34 cellular contexts compared by ENCODE assay signal in the genomic region with DNA sequence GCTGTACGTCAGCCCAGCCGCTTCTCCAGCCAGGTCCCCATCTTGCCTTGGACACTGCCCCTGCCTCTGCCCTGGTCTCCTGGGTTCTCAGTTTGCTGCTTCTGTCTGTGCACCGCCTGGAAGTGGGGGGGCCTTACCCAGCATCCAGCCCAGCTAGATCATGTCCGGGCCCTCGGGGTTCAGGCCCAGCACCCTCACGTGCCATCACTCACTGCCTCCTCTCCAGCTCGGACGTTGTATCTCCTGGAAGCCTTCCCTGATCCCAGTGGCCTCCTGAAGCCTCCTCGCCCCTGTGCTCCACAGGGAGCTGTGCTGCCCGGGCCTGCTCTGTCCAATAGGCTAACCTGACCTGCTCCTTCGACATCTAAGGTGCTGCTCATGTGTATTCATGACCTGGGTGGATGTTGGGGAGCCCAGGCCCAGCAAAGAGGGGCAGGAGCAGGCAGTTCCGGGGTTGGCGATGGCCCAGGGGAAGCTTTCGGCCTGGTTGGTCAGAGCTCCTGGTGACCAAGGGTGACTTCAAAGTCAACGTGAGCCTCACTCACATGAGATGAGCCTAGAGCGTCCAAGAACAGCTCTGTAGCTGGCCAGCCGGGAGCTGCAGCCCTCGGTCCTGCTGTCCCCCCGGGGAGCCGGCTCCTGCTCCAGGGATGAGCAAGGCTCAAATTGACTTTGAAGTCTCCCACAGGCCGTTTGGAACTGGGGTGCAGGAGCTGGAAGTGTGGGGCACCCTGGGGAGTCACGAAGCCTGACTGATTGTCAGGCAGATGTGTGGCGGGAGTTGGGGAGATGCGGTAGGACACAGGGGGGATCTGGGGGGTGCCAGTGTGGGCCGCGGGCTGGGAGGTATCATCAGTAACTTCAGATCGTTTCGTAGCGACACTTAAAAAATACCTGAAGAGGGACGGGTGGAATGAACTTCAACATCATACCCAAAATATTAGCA. TPM values are rescaled to one million over a fixed set of nuclear protein-coding genes. Genes with fewer than 3 reads are reported as not detected.
DNase-seq lines count a peak whose midpoint lies in the region; ATAC-seq and TF ChIP-seq lines count a peak whose summit lies in the region.
"Had no signal": no experiment of that assay in that cellular context is flagged by ENCODE, and none has a peak within 500 bp of the region (broad histone marks: within the 10 kb centered on the region; RNA-seq: fewer than 3 reads in every experiment).

No MANE protein-coding gene starts in this region.

- H3K27me3 Mint-ChIP-seq in nephron progenitor cell (ENCODE audit: low read depth, poor library complexity): peaks cover 55% of the 10 kb centered on the region

- no peak for TF ChIP-seq EP300 in stomach (IDR thresholded peaks at IDR 0.05)

- peak; percentile 4 to 5 for DNase-seq in activated T-cell treated with anti-CD3 and anti-CD28 coated beads, Interleukin-2, amount 50 U/mL, for 48 hours
- DNase-seq in activated T-cell treated with anti-CD3 and anti-CD28 coated beads, Interleukin-2, amount 50 U/mL, for 1 hour: no peak
- DNase-seq in ecto neural progenitor cell (ENCODE audit: low spot score): peak; percentile 38
- peak in 2 of 3 donors; percentile 0 to 35 for DNase-seq in mucosa of descending colon
- peak; percentile 20 for DNase-seq in stomach
- no peak for DNase-seq in nephron progenitor cell
- no peak for DNase-seq in lower lobe of right lung
- DNase-seq: 8988T; activated CD4-positive, alpha-beta T cell treated with anti-CD3 and anti-CD28 coated beads for 36 hours; activated CD8-positive, alpha-beta T cell treated with anti-CD3 and anti-CD28 coated beads for 36 hours; activated effector memory CD4-positive, alpha-beta T cell treated with Interleukin-2 at 50 U/mL for 16 hours; activated naive CD8-positive, alpha-beta T cell treated with anti-CD3 and anti-CD28 coated beads, Interleukin-2, amount 10 ng/mL, durations not matched to agents 7 days and 5 days; Calu3; DMS79; effector memory CD4-positive, alpha-beta T cell; glutamatergic neuron; GM23248; KG1; MG63; NCI-H1105; NCI-H187; NCI-H82; SJCRH30; T1000 had no signal

- WGBS in stomach, 5 donors: 90 to 95% (median 92%) methylated on average over 24 to 30 of the region's 30 CpGs

- H3K4me3 ChIP-seq in mucosa of descending colon (no peak overlapping the region), stomach (no peak overlapping the region), lower lobe of right lung (no peak overlapping the region)
- H3K4me3 ChIP-seq: GM23248, MG63, SJCRH30 had no signal

- ATAC-seq in mucosa of descending colon (no peak), lower lobe of right lung (no peak), GM21390 (IDR thresholded peaks at IDR 0.05; ENCODE audit: unreplicated experiment) (no peak)
- ATAC-seq: activated CD4-positive, alpha-beta T cell treated with anti-CD3 and anti-CD28 coated beads for 36 hours; activated CD8-positive, alpha-beta T cell treated with anti-CD3 and anti-CD28 coated beads for 36 hours; stimulated activated effector memory CD8-positive, alpha-beta T cell treated with anti-CD3 and anti-CD28 coated beads, Interleukin-12 subunit alpha, Interleukin-12 subunit beta, amount 100 ng/mL, for 72 hours had no signal

- H3K27ac Mint-ChIP-seq in nephron progenitor cell: no peak overlapping the region
- H3K27ac Mint-ChIP-seq: activated CD4-positive, alpha-beta T cell treated with anti-CD3 and anti-CD28 coated beads for 36 hours; activated CD8-positive, alpha-beta T cell treated with anti-CD3 and anti-CD28 coated beads for 36 hours; activated naive CD8-positive, alpha-beta T cell treated with anti-CD3 and anti-CD28 coated beads, Interleukin-2, amount 10 ng/mL, durations not matched to agents 7 days and 5 days; stimulated activated effector memory CD8-positive, alpha-beta T cell treated with anti-CD3 and anti-CD28 coated beads, Interleukin-12 subunit alpha, Interleukin-12 subunit beta, amount 100 ng/mL, for 72 hours had no signal

- intact Hi-C loops in mucosa of descending colon (cut with DNase I, micrococcal nuclease) (no loop called here), stomach (cut with DNase I; ENCODE audit: low total_unique reads) (no loop called here), lower lobe of right lung (cut with DNase I) (no loop called here)

- no peak overlapping the region for H3K4me3 Mint-ChIP-seq in nephron progenitor cell
- H3K4me3 Mint-ChIP-seq: activated CD4-positive, alpha-beta T cell treated with anti-CD3 and anti-CD28 coated beads for 36 hours; activated CD8-positive, alpha-beta T cell treated with anti-CD3 and anti-CD28 coated beads for 36 hours; activated naive CD8-positive, alpha-beta T cell treated with anti-CD3 and anti-CD28 coated beads, Interleukin-2, amount 10 ng/mL, durations not matched to agents 7 days and 5 days; neural crest cell; stimulated activated effector memory CD8-positive, alpha-beta T cell treated with anti-CD3 and anti-CD28 coated beads, Interleukin-12 subunit alpha, Interleukin-12 subunit beta, amount 100 ng/mL, for 72 hours had no signal

- H3K4me1 Mint-ChIP-seq in nephron progenitor cell: peaks cover 4% of the 10 kb centered on the region
- H3K4me1 Mint-ChIP-seq: activated CD4-positive, alpha-beta T cell treated with anti-CD3 and anti-CD28 coated beads for 36 hours; neural crest cell had no signal

- peaks cover 33% of the 10 kb centered on the region for H3K9me3 Mint-ChIP-seq in nephron progenitor cell
- H3K9me3 Mint-ChIP-seq: stimulated activated effector memory CD8-positive, alpha-beta T cell treated with anti-CD3 and anti-CD28 coated beads, Interleukin-12 subunit alpha, Interleukin-12 subunit beta, amount 100 ng/mL, for 72 hours had no signal

- peaks cover 5% of the 10 kb centered on the region for H3K36me3 Mint-ChIP-seq in nephron progenitor cell (ENCODE audit: low read depth)
- H3K36me3 Mint-ChIP-seq: stimulated activated effector memory CD8-positive, alpha-beta T cell treated with anti-CD3 and anti-CD28 coated beads, Interleukin-12 subunit alpha, Interleukin-12 subunit beta, amount 100 ng/mL, for 72 hours had no signal

- H3K27ac ChIP-seq in stomach: no peak overlapping the region
- H3K27ac ChIP-seq in lower lobe of right lung: no peak overlapping the region
- H3K27ac ChIP-seq: C4-2B, GM23248, SJCRH30, VCaP had no signal

- H3K27me3 ChIP-seq in stomach: peaks cover 6 to 36% (median 18%) of the 10 kb centered on the region in 3 donors
- H3K27me3 ChIP-seq in lower lobe of right lung (ENCODE audit: low read depth): peaks cover 23% of the 10 kb centered on the region

- no peak for TF ChIP-seq POLR2A in stomach (IDR thresholded peaks at IDR 0.05)

- peaks cover 8% of the 10 kb centered on the region for H3K9me3 ChIP-seq in mucosa of descending colon
- H3K9me3 ChIP-seq in stomach: peaks cover 0 to 15% (median 0%) of the 10 kb centered on the region in 4 donors
- H3K9me3 ChIP-seq in lower lobe of right lung: no peaks in the 10 kb centered on the region

- TF ChIP-seq CTCF in mucosa of descending colon (IDR thresholded peaks at IDR 0.05) (no peak), stomach (IDR thresholded peaks at IDR 0.05) (no peak), nephron progenitor cell (IDR thresholded peaks at IDR 0.05) (no peak), lower lobe of right lung (IDR thresholded peaks at IDR 0.05) (no peak)

- H3K4me1 ChIP-seq in mucosa of descending colon (ENCODE audit: low read depth): peaks cover 6% of the 10 kb centered on the region
- H3K4me1 ChIP-seq in stomach: peaks cover 6 to 8% (median 7%) of the 10 kb centered on the region in 4 donors
- peaks cover 5% of the 10 kb centered on the region for H3K4me1 ChIP-seq in lower lobe of right lung
- H3K4me1 ChIP-seq: SJCRH30 had no signal

- H3K36me3 ChIP-seq in mucosa of descending colon (ENCODE audit: low read depth) (no peaks in the 10 kb centered on the region), stomach (no peaks in the 10 kb centered on the region), lower lobe of right lung (no peaks in the 10 kb centered on the region)
- H3K36me3 ChIP-seq: MG63, SJCRH30 had no signal

RNA-seq across cellular contexts. Expression of a gene that starts 5.2 kb away (rescaled TPM):
- total RNA-seq in mucosa of descending colon (1 to 10 TPM; 2.6 to 8.4 (median 8.1) TPM), stomach (1 to 10 TPM in 1 of 5 donors, not detected in 4; 2.6 TPM), lower lobe of right lung (1.7 TPM)
- polyA plus RNA-seq in stomach: 1 to 10 TPM in 2 of 3 donors, under 1 TPM in 1; 0.81 to 6.3 (median 1.8) TPM
- total RNA-seq: Calu3, GM23248, NCI-H460, pulmonary artery endothelial cell, SJCRH30, skeletal muscle tissue had no signal
- polyA plus RNA-seq: aorta, GM23248 had no signal

RNA-seq across cellular contexts. Expression of a gene that starts 26.1 kb away (rescaled TPM):
- total RNA-seq in mucosa of descending colon: 1 to 10 TPM in 2 of 3 donors, under 1 TPM in 1; 0.35 to 2.3 (median 1.9) TPM
- total RNA-seq in stomach: 1 to 10 TPM in 1 of 5 donors, under 1 TPM in 2, not detected in 2; 0.72 to 1.3 (median 0.92) TPM
- polyA plus RNA-seq in stomach: 1 to 10 TPM in 1 of 3 donors, under 1 TPM in 2; 0.61 to 1.8 (median 0.63) TPM
- 12.1 TPM for total RNA-seq in lower lobe of right lung
- total RNA-seq: Calu3, epithelial cell of proximal tubule, GM23248, NCI-H460, neural crest cell, pulmonary artery endothelial cell, SJCRH30 had no signal
- polyA plus RNA-seq: GM23248 had no signal

RNA-seq across cellular contexts. Expression of a gene that starts 26.2 kb away (rescaled TPM):
- total RNA-seq in mucosa of descending colon: 1 to 10 TPM; 1.2 to 2.8 (median 2.6) TPM
- total RNA-seq in stomach: 1 to 10 TPM in 1 of 5 donors, not detected in 4; 1.5 TPM
- polyA plus RNA-seq in stomach: 1 to 10 TPM; 1.1 to 9.0 (median 3.1) TPM
- total RNA-seq in lower lobe of right lung: 12.5 TPM
- total RNA-seq: Calu3, epithelial cell of proximal tubule, GM23248, NCI-H460, neural crest cell, pulmonary artery endothelial cell had no signal
- polyA plus RNA-seq: GM23248 had no signal

Comparison
In these comparisons a context has a peak if more than half of its experiments do, and no peak if none do; other contexts are left out.
1. DNase-seq: peak in activated T-cell treated with anti-CD3 and anti-CD28 coated beads, Interleukin-2, amount 50 U/mL, for 48 hours (2 of 2), ecto neural progenitor cell (single experiment), mucosa of descending colon (2 of 3) and stomach (single experiment); none in activated T-cell treated with anti-CD3 and anti-CD28 coated beads, Interleukin-2, amount 50 U/mL, for 1 hour (single experiment), nephron progenitor cell (single experiment) and lower lobe of right lung (single experiment).